Comparison of ENCODE assay signal across 16 cellular contexts in genomic region chr1:168767885-168768584, GRCh38. TPM values are rescaled to one million over a fixed set of nuclear protein-coding genes. Genes with fewer than 3 reads are reported as not detected.
A peak's percentile ranks its signal among the peaks of the same experiment; 100 is the strongest.
DNase-seq lines count a peak whose midpoint lies in the region; ATAC-seq and TF ChIP-seq lines count a peak whose summit lies in the region.
"Had no signal": no experiment of that assay in that cellular context is flagged by ENCODE, and none has a peak within 500 bp of the region (broad histone marks: within the 10 kb centered on the region; RNA-seq: fewer than 3 reads in every experiment).

No MANE protein-coding gene starts in this region.

- TF ChIP-seq POLR2A in adrenal gland (IDR thresholded peaks at IDR 0.05), result no peak

- H3K36me3 Mint-ChIP-seq in Caco-2 (ENCODE audit: insufficient read depth, unreplicated experiment) (no peaks in the 10 kb centered on the region), natural killer cell (no peaks in the 10 kb centered on the region)
- H3K36me3 Mint-ChIP-seq in natural killer cell treated with Interleukin-12 subunit alpha and Interleukin-12 subunit beta and Interleukin-15 and Interleukin-18, amount 100 ng/mL, for 72 hours, result no peaks in the 10 kb centered on the region
- H3K36me3 Mint-ChIP-seq: activated naive CD4-positive, alpha-beta T cell treated with anti-CD3 and anti-CD28 coated beads, Interleukin-2, amount 50 U/mL, for 72 hours; neural progenitor cell had no signal

- H3K4me3 ChIP-seq in adrenal gland, result no peak overlapping the region
- H3K4me3 ChIP-seq in Caco-2 (ENCODE audit: low read depth, low read length), result no peak overlapping the region
- H3K4me3 ChIP-seq: neural progenitor cell had no signal

- no peak overlapping the region for H3K27ac Mint-ChIP-seq in Caco-2 (ENCODE audit: unreplicated experiment)
- no peak overlapping the region for H3K27ac Mint-ChIP-seq in natural killer cell treated with Interleukin-12 subunit alpha and Interleukin-12 subunit beta and Interleukin-15 and Interleukin-18, amount 100 ng/mL, for 72 hours
- no peak overlapping the region for H3K27ac Mint-ChIP-seq in natural killer cell
- H3K27ac Mint-ChIP-seq: activated naive CD4-positive, alpha-beta T cell treated with anti-CD3 and anti-CD28 coated beads, Interleukin-2, amount 50 U/mL, for 72 hours; neural progenitor cell had no signal

- no peaks in the 10 kb centered on the region for H3K27me3 ChIP-seq in adrenal gland
- no peaks in the 10 kb centered on the region for H3K27me3 ChIP-seq in Caco-2 (replicated peaks; ENCODE audit: control insufficient read depth, insufficient read depth, low read length)
- H3K27me3 ChIP-seq: neural progenitor cell had no signal

- H3K27me3 Mint-ChIP-seq in Caco-2 (ENCODE audit: insufficient read depth, unreplicated experiment), result no peaks in the 10 kb centered on the region
- no peaks in the 10 kb centered on the region for H3K27me3 Mint-ChIP-seq in natural killer cell treated with Interleukin-12 subunit alpha and Interleukin-12 subunit beta and Interleukin-15 and Interleukin-18, amount 100 ng/mL, for 72 hours
- peaks cover 0 to 5% of the 10 kb centered on the region in 2 donors for H3K27me3 Mint-ChIP-seq in natural killer cell (ENCODE audit: low read depth in 2 of 2)
- H3K27me3 Mint-ChIP-seq: stimulated activated naive CD8-positive, alpha-beta T cell treated with anti-CD3 and anti-CD28 coated beads, Interleukin-15, amount 100 ng/mL, for 72 hours had no signal

- no TSS peak for BruUV-seq in Caco-2 (replicated peaks; lab: Mats Ljungman, UMichigan)

- H3K9me3 ChIP-seq in adrenal gland (replicated peaks in 1 of 3), result no peaks in the 10 kb centered on the region
- no peaks in the 10 kb centered on the region for H3K9me3 ChIP-seq in Caco-2

- H3K27ac ChIP-seq in adrenal gland, result peak overlapping the region in 1 of 5 donors; percentile 32
- H3K27ac ChIP-seq: neural progenitor cell had no signal

- H3K4me1 Mint-ChIP-seq in Caco-2 (ENCODE audit: low read depth, unreplicated experiment) (no peaks in the 10 kb centered on the region), natural killer cell (no peaks in the 10 kb centered on the region)
- no peaks in the 10 kb centered on the region for H3K4me1 Mint-ChIP-seq in natural killer cell treated with Interleukin-12 subunit alpha and Interleukin-12 subunit beta and Interleukin-15 and Interleukin-18, amount 100 ng/mL, for 72 hours (ENCODE audit: low read depth in 2 of 2)
- H3K4me1 Mint-ChIP-seq: neural progenitor cell; stimulated activated naive CD8-positive, alpha-beta T cell treated with anti-CD3 and anti-CD28 coated beads, Interleukin-15, amount 100 ng/mL, for 72 hours had no signal

- DNase-seq in AG20443 (ENCODE audit: low spot score) (peak; percentile 78), adrenal gland (peak in 5 of 7 donors; percentile 20 to 34 (median 26)), globus pallidus (ENCODE audit: low spot score) (peak; percentile 29), omental fat pad (ENCODE audit: low spot score) (no peak), Caco-2 (no peak), natural killer cell (no peak)
- DNase-seq in natural killer cell treated with Interleukin-12 subunit alpha and Interleukin-12 subunit beta and Interleukin-15 and Interleukin-18, amount 100 ng/mL, for 72 hours (ENCODE audit: low spot score), result no peak
- DNase-seq: effector CD4-positive, alpha-beta T cell; GDM1; NCI-H1694; NK-92 treated with Interleukin-12 subunit alpha and Interleukin-12 subunit beta, amount 100 ng/mL, for 24 hours; stimulated activated CD4-positive, alpha-beta T cell treated with anti-CD3 and anti-CD28 coated beads, Interleukin-4, amount 100 ng/mL, for 1 hour; stimulated activated naive CD8-positive, alpha-beta T cell treated with anti-CD3 and anti-CD28 coated beads, Interleukin-15, amount 100 ng/mL, for 72 hours had no signal

- TF ChIP-seq CTCF in adrenal gland (IDR thresholded peaks at IDR 0.05), result no peak
- no peak for TF ChIP-seq CTCF in omental fat pad (IDR thresholded peaks at IDR 0.05)
- TF ChIP-seq CTCF in Caco-2 (IDR thresholded peaks at IDR 0.05; ENCODE audit: insufficient read depth in 1 of 2, low read depth in 1 of 2, low read length in 1 of 2, severe bottlenecking in 1 of 2, unreplicated experiment in 1 of 2), result no peak
- TF ChIP-seq CTCF in natural killer cell (IDR thresholded peaks at IDR 0.05), result no peak

- no peaks in the 10 kb centered on the region for H3K4me1 ChIP-seq in adrenal gland (replicated peaks in 1 of 2)
- H3K4me1 ChIP-seq in Caco-2, result peaks cover 15% of the 10 kb centered on the region
- H3K4me1 ChIP-seq: neural progenitor cell had no signal

- WGBS in adrenal gland, 4 donors, result 41 to 55% (median 51%) methylated on average over 4 of the region's 4 CpGs

- no peak overlapping the region for H3K4me3 Mint-ChIP-seq in Caco-2 (ENCODE audit: unreplicated experiment)
- no peak overlapping the region for H3K4me3 Mint-ChIP-seq in natural killer cell treated with Interleukin-12 subunit alpha and Interleukin-12 subunit beta and Interleukin-15 and Interleukin-18, amount 100 ng/mL, for 72 hours
- no peak overlapping the region for H3K4me3 Mint-ChIP-seq in natural killer cell
- H3K4me3 Mint-ChIP-seq: neural progenitor cell; stimulated activated naive CD8-positive, alpha-beta T cell treated with anti-CD3 and anti-CD28 coated beads, Interleukin-15, amount 100 ng/mL, for 72 hours had no signal

- POLR2A ChIA-PET in Caco-2 (lab: Charles Lee), result no interaction called here

- no peaks in the 10 kb centered on the region for H3K36me3 ChIP-seq in adrenal gland (replicated peaks in 1 of 2)
- no peaks in the 10 kb centered on the region for H3K36me3 ChIP-seq in Caco-2 (ENCODE audit: control insufficient read depth, insufficient read depth, low read length)
- H3K36me3 ChIP-seq: neural progenitor cell had no signal

- intact Hi-C loops in adrenal gland (cut with DNase I), result no loop called here
- intact Hi-C loops in Caco-2 (cut with micrococcal nuclease; ENCODE audit: unreplicated experiment), result loop anchor here (2.0 kb wide), 1 partner anchor 67 kb away; no protein-coding TSS in a partner anchor
- intact Hi-C loops in natural killer cell (cut with micrococcal nuclease), result no loop called here

- CTCF ChIA-PET in Caco-2 (lab: Charles Lee), result no interaction called here

- ATAC-seq in omental fat pad (ENCODE audit: low FRiP score), result peak; percentile 57
- no peak for ATAC-seq in GM18517 (IDR thresholded peaks at IDR 0.05; ENCODE audit: unreplicated experiment)
- no peak for ATAC-seq in natural killer cell treated with Interleukin-12 subunit alpha and Interleukin-12 subunit beta and Interleukin-15 and Interleukin-18, amount 100 ng/mL, for 72 hours
- ATAC-seq in natural killer cell, result no peak
- ATAC-seq: activated naive CD4-positive, alpha-beta T cell treated with anti-CD3 and anti-CD28 coated beads, Interleukin-2, amount 50 U/mL, for 72 hours; stimulated activated naive CD8-positive, alpha-beta T cell treated with anti-CD3 and anti-CD28 coated beads, Interleukin-15, amount 100 ng/mL, for 72 hours had no signal

- H3K9me3 Mint-ChIP-seq in Caco-2 (ENCODE audit: unreplicated experiment) (peaks cover 13% of the 10 kb centered on the region), natural killer cell (no peaks in the 10 kb centered on the region)
- no peaks in the 10 kb centered on the region for H3K9me3 Mint-ChIP-seq in natural killer cell treated with Interleukin-12 subunit alpha and Interleukin-12 subunit beta and Interleukin-15 and Interleukin-18, amount 100 ng/mL, for 72 hours
- H3K9me3 Mint-ChIP-seq: activated naive CD4-positive, alpha-beta T cell treated with anti-CD3 and anti-CD28 coated beads, Interleukin-2, amount 50 U/mL, for 72 hours; neural progenitor cell; stimulated activated naive CD8-positive, alpha-beta T cell treated with anti-CD3 and anti-CD28 coated beads, Interleukin-15, amount 100 ng/mL, for 72 hours had no signal

RNA-seq across cellular contexts. Expression of gene DPT, which starts 39.0 kb away (rescaled TPM):
- 10 to 100 TPM in 2 of 8 donors, 1 to 10 TPM in 6; 2.2 to 59.1 (median 6.4) TPM for total RNA-seq in adrenal gland
- polyA plus RNA-seq in adrenal gland, result 10 to 100 TPM; 12.9 to 13.4 (median 13.3) TPM
- 100 to 1,000 TPM; 147 to 298 (median 275) TPM for total RNA-seq in omental fat pad
- total RNA-seq in Caco-2 (2022), result not detected in 2 replicates
- total RNA-seq in natural killer cell treated with Interleukin-12 subunit alpha and Interleukin-12 subunit beta and Interleukin-15 and Interleukin-18, amount 100 ng/mL, for 72 hours, result not detected
- not detected for total RNA-seq in natural killer cell
- total RNA-seq: activated naive CD4-positive, alpha-beta T cell treated with anti-CD3 and anti-CD28 coated beads, Interleukin-2, amount 50 U/mL, for 72 hours had no signal

Comparison
In these comparisons a context has a peak if more than half of its experiments do, and no peak if none do; other contexts are left out.
1. DNase-seq: peak in AG20443 (single experiment), adrenal gland (5 of 7) and globus pallidus (single experiment); none in omental fat pad (single experiment), Caco-2 (0 of 2), natural killer cell treated with Interleukin-12 subunit alpha and Interleukin-12 subunit beta and Interleukin-15 and Interleukin-18, amount 100 ng/mL, for 72 hours (single experiment) and natural killer cell (single experiment).